In the genomic region with DNA sequence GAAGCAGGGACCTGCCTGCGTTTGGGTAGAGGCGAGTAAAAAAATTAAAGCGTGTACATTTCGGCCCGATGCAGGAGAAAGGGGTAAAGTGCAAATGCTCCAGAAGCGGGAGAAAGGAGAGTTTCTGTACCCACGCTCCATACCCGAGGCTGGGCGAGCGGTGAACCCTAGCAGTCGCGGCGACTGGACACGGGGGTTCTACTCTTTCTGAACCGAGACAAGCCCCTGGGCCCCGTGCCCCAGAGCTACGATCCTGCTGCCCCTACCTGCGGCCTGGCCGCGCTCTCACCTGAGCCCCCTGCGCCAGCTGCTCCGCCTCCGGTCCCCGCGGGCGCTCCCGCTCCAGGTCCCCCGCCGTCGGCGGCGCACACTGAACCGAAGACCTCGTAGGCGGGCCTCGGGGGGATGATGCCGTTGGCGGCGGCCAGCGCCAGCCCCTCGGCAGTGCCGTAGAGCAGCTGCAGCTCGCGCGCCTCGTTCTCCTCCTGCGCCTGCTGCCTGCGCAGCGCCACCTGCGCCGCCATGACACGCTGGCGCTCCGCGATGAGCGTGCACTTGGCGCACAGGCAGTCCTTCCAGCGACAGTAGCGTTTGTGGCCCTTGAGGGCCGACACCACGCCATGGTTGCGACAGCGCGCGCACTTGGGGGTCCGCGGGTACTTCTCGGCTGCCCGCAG, we compare ENCODE assay signal across 12 cellular contexts. TPM values are rescaled to one million over a fixed set of nuclear protein-coding genes. Genes with fewer than 3 reads are reported as not detected.
DNase-seq lines count a peak whose midpoint lies in the region; ATAC-seq and TF ChIP-seq lines count a peak whose summit lies in the region.
"Had no signal": no experiment of that assay in that cellular context is flagged by ENCODE, and none has a peak within 500 bp of the region (broad histone marks: within the 10 kb centered on the region; RNA-seq: fewer than 3 reads in every experiment).

No MANE protein-coding gene starts in this region.

- H3K4me3 Mint-ChIP-seq in activated T-cell treated with anti-CD3 and anti-CD28 coated beads, Interleukin-2, amount 50 U/mL, for 24 hours, result no peak overlapping the region

- H3K4me3 ChIP-seq in suprapubic skin (peak overlapping the region; percentile 21), right cardiac atrium (ENCODE audit: low read length) (no peak overlapping the region)

- peaks cover 86% of the 10 kb centered on the region for H3K27me3 Mint-ChIP-seq in activated T-cell treated with anti-CD3 and anti-CD28 coated beads, Interleukin-2, amount 50 U/mL, for 24 hours

- 3% methylated on average over 9 of the region's 69 CpGs for WGBS in suprapubic skin
- WGBS in right cardiac atrium, result 2% methylated on average over 69 of the region's 69 CpGs

- H3K27ac ChIP-seq in suprapubic skin, result no peak overlapping the region
- H3K27ac ChIP-seq in right cardiac atrium (ENCODE audit: low read length), result no peak overlapping the region

- peaks cover 100% of the 10 kb centered on the region for H3K27me3 ChIP-seq in suprapubic skin
- H3K27me3 ChIP-seq in right cardiac atrium (ENCODE audit: control insufficient read depth, insufficient read depth), result no peaks in the 10 kb centered on the region

- no peaks in the 10 kb centered on the region for H3K36me3 Mint-ChIP-seq in activated T-cell treated with anti-CD3 and anti-CD28 coated beads, Interleukin-2, amount 50 U/mL, for 24 hours (ENCODE audit: low read depth)

- H3K36me3 ChIP-seq in suprapubic skin, result no peaks in the 10 kb centered on the region

- H3K4me1 Mint-ChIP-seq in activated T-cell treated with anti-CD3 and anti-CD28 coated beads, Interleukin-2, amount 50 U/mL, for 24 hours (ENCODE audit: low read depth), result peaks cover 68% of the 10 kb centered on the region

- H3K27ac Mint-ChIP-seq in activated T-cell treated with anti-CD3 and anti-CD28 coated beads, Interleukin-2, amount 50 U/mL, for 24 hours, result peak overlapping the region; percentile 51

- no peaks in the 10 kb centered on the region for H3K9me3 Mint-ChIP-seq in activated T-cell treated with anti-CD3 and anti-CD28 coated beads, Interleukin-2, amount 50 U/mL, for 24 hours
- H3K9me3 Mint-ChIP-seq: activated naive CD4-positive, alpha-beta T cell treated with anti-CD3 and anti-CD28 coated beads, Interleukin-2, amount 50 U/mL, for 72 hours had no signal

- intact Hi-C loops in right cardiac atrium (cut with DNase I), result no loop called here

- ATAC-seq in HG03175 (IDR thresholded peaks at IDR 0.05; ENCODE audit: unreplicated experiment), result no peak
- ATAC-seq in right cardiac atrium, result no peak
- ATAC-seq: left lobe of liver had no signal

- H3K4me1 ChIP-seq in suprapubic skin (peaks cover 93% of the 10 kb centered on the region), right cardiac atrium (ENCODE audit: control insufficient read depth, insufficient read depth, low read length) (peaks cover 6% of the 10 kb centered on the region)

- TF ChIP-seq CTCF in suprapubic skin (IDR thresholded peaks at IDR 0.05), result no peak

- TF ChIP-seq EP300 in suprapubic skin (IDR thresholded peaks at IDR 0.05), result no peak

- peak; percentile 52 for DNase-seq in activated T-cell treated with anti-CD3 and anti-CD28 coated beads, Interleukin-2, amount 50 U/mL, for 24 hours
- DNase-seq in activated T-cell treated with anti-CD3 and anti-CD28 coated beads, Interleukin-2, amount 50 U/mL, for 1 hour, result no peak
- peak; percentile 57 for DNase-seq in activated CD8-positive, alpha-beta memory T cell treated with anti-CD3 and anti-CD28 coated beads, Interleukin-2, amount 50 U/mL, for 48 hours
- DNase-seq in iPS-NIHi11 (ENCODE audit: low spot score) (peak; percentile 58), suprapubic skin (ENCODE audit: low spot score in 2 of 2) (no peak), RKO (ENCODE audit: low spot score) (no peak), right cardiac atrium (no peak)
- DNase-seq: NCI-H774 had no signal

- H3K9me3 ChIP-seq in suprapubic skin (no peaks in the 10 kb centered on the region), right cardiac atrium (ENCODE audit: control insufficient read depth, low read length) (no peaks in the 10 kb centered on the region)

- no peak for TF ChIP-seq POLR2A in suprapubic skin (IDR thresholded peaks at IDR 0.05)

RNA-seq across cellular contexts. Expression of a gene that starts 2.4 kb away (rescaled TPM):
- total RNA-seq in suprapubic skin, result not detected
- total RNA-seq in right cardiac atrium, result not detected
- 0.05 TPM for polyA plus RNA-seq in right cardiac atrium
- total RNA-seq: activated naive CD4-positive, alpha-beta T cell treated with anti-CD3 and anti-CD28 coated beads, Interleukin-2, amount 50 U/mL, for 72 hours; epithelial cell of proximal tubule; left lobe of liver had no signal

Comparison
In these comparisons a context has a peak if more than half of its experiments do, and no peak if none do; other contexts are left out.
1. DNase-seq: peak in activated T-cell treated with anti-CD3 and anti-CD28 coated beads, Interleukin-2, amount 50 U/mL, for 24 hours (single experiment), activated CD8-positive, alpha-beta memory T cell treated with anti-CD3 and anti-CD28 coated beads, Interleukin-2, amount 50 U/mL, for 48 hours (single experiment) and iPS-NIHi11 (single experiment); none in activated T-cell treated with anti-CD3 and anti-CD28 coated beads, Interleukin-2, amount 50 U/mL, for 1 hour (single experiment), suprapubic skin (0 of 2), RKO (single experiment) and right cardiac atrium (0 of 3).